Comparison of ENCODE assay signal across 1 cellular context in genomic region chr16:68792465-68793324, GRCh38.
TF ChIP-seq lines count a peak whose summit lies in the region.

No MANE protein-coding gene starts in this region.

TF ChIP-seq in H1, 55 proteins besides CTCF, POLR2A, EP300 and RAD21:
- TF ChIP-seq CREB1 (IDR thresholded peaks at IDR 0.05), result no peak
- TF ChIP-seq CBX8 (IDR thresholded peaks at IDR 0.05; ENCODE audit: borderline replicate concordance, low read depth, low read length), result no peak
- no peak for TF ChIP-seq YY1 (IDR thresholded peaks at IDR 0.05; ENCODE audit: low read depth, low read length)
- no peak for TF ChIP-seq CHD1 (IDR thresholded peaks at IDR 0.05; ENCODE audit: low read depth, low read length)
- TF ChIP-seq ATF2 (IDR thresholded peaks at IDR 0.05; ENCODE audit: low read length), result no peak
- TF ChIP-seq KDM4A (IDR thresholded peaks at IDR 0.05; ENCODE audit: low read depth, low read length, severe bottlenecking), result no peak
- no peak for TF ChIP-seq CBX5 (IDR thresholded peaks at IDR 0.05; ENCODE audit: low read depth, low read length)
- TF ChIP-seq SP4 (IDR thresholded peaks at IDR 0.05; ENCODE audit: low read length), result no peak
- no peak for TF ChIP-seq JUN (IDR thresholded peaks at IDR 0.05; ENCODE audit: low read depth, low read length)
